ENCODE assay signal across 8 cellular contexts in the genomic region with DNA sequence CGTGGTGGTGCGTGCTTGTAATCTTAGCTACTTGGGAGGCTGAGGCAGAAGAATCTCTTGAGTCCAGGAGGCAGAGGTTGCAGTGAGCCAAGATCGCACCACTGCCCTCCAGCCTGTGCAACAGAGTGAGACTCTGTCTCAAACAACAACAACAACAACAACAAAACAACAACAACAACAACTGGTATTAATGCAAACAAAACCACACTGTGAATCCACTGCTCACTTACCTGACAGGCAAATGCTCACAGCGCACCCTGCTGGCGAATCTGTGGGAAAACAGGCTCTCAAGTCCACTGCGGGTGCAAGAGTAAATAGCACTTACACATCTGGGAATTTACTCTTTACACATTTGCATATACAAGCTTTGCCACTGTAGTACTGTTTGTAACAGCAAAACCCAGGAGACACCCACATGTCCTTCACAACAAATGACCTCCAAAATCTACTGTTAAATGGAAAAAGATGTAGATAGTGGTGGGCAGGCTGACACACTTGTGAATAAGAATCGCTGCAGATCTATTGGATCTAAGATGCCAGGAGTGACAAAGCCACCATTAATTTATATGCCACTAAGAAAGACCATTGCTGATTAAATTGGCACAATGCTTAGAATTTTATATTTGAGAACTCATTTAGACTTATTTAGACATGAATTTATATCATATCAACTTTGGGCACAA. TPM values are rescaled to one million over a fixed set of nuclear protein-coding genes. Genes with fewer than 3 reads are reported as not detected.
DNase-seq lines count a peak whose midpoint lies in the region; ATAC-seq and TF ChIP-seq lines count a peak whose summit lies in the region.

No MANE protein-coding gene starts in this region.

- H3K27ac ChIP-seq in CD8-positive, alpha-beta T cell (ENCODE audit: low read depth, low read length) = no peak overlapping the region

- no peak overlapping the region for H3K4me3 Mint-ChIP-seq in CD8-positive, alpha-beta T cell
- no peak overlapping the region for H3K4me3 Mint-ChIP-seq in HFFc6

- CTCF ChIA-PET in CD8-positive, alpha-beta T cell (lab: Charles Lee) = interaction anchor here (0.6 to 6.1 kb wide), 30 partner anchors 10 to 247 kb away, joined by 3 to 64 read pairs (median 4); a partner anchor contains a TSS

- TF ChIP-seq CTCF in CD8-positive, alpha-beta T cell (IDR thresholded peaks at IDR 0.05) = peak; percentile 82
- peak; percentile 97 for TF ChIP-seq CTCF in HFFc6 (IDR thresholded peaks at IDR 0.05)
- peak in 1 of 3 donors; percentile 79 for TF ChIP-seq CTCF in lower leg skin (IDR thresholded peaks at IDR 0.05)

- H3K27me3 Mint-ChIP-seq in CD8-positive, alpha-beta T cell (ENCODE audit: low read depth) = no peaks in the 10 kb centered on the region
- H3K27me3 Mint-ChIP-seq in HFFc6 (ENCODE audit: insufficient read depth) = peaks cover 2% of the 10 kb centered on the region

- no peaks in the 10 kb centered on the region for H3K9me3 ChIP-seq in CD8-positive, alpha-beta T cell (ENCODE audit: low read length)

- POLR2A ChIA-PET in CD8-positive, alpha-beta T cell (lab: Charles Lee) = no interaction called here

- no peak for TF ChIP-seq POLR2A in lower leg skin (IDR thresholded peaks at IDR 0.05)

- ATAC-seq in CD8-positive, alpha-beta T cell = peak; percentile 65
- ATAC-seq in GM18498 (IDR thresholded peaks at IDR 0.05; ENCODE audit: unreplicated experiment) = no peak

- WGBS in lower leg skin, 2 donors = 35 to 50% methylated on average over 7 of the region's 7 CpGs

- H3K36me3 Mint-ChIP-seq in CD8-positive, alpha-beta T cell = peaks cover 15% of the 10 kb centered on the region
- H3K36me3 Mint-ChIP-seq in HFFc6 (ENCODE audit: low read depth) = peaks cover 9% of the 10 kb centered on the region

- intact Hi-C loops in CD8-positive, alpha-beta T cell (cut with DNase I, micrococcal nuclease) = loop anchor here (1.0 to 10.0 kb wide), 5 partner anchors 29 to 225 kb away; a partner anchor contains a TSS
- intact Hi-C loops in lower leg skin (cut with DNase I; ENCODE audit: low total_unique reads) = loop anchor here (5.0 kb wide), 1 partner anchor 125 kb away; no protein-coding TSS in a partner anchor

- H3K9me3 Mint-ChIP-seq in CD8-positive, alpha-beta T cell = no peaks in the 10 kb centered on the region
- H3K9me3 Mint-ChIP-seq in HFFc6 = no peaks in the 10 kb centered on the region

- DNase-seq in CD8-positive, alpha-beta T cell = peak; percentile 57 to 86 (median 79)
- DNase-seq in HFFc6 (peak; percentile 70), NCI-H69 (lab: John Stamatoyannopoulos, UW) (peak; percentile 77), dermis blood vessel endothelial cell (peak; percentile 93), lower leg skin (ENCODE audit: low spot score in 2 of 2) (peak; percentile 50 to 94)
- peak; percentile 62 to 75 for DNase-seq in activated CD4-positive, alpha-beta T cell treated with anti-CD3 and anti-CD28 coated beads, Interleukin-2, amount 50 U/mL, for 24 hours (ENCODE audit: low read depth in 1 of 2, low spot score in 1 of 2)
- peak; percentile 58 to 66 (median 59) for DNase-seq in stimulated activated CD4-positive, alpha-beta T cell treated with anti-CD3 and anti-CD28 coated beads, TNF-alpha, amount 100 ng/mL, for 48 hours (ENCODE audit: low read depth in 3 of 3)

- peaks cover 27% of the 10 kb centered on the region for H3K4me1 ChIP-seq in CD8-positive, alpha-beta T cell (ENCODE audit: insufficient read depth, low read length)

- H3K27me3 ChIP-seq in CD8-positive, alpha-beta T cell (ENCODE audit: insufficient read depth, low read length) = no peaks in the 10 kb centered on the region

- no peak overlapping the region for H3K4me3 ChIP-seq in CD8-positive, alpha-beta T cell (ENCODE audit: low read depth, low read length)
- H3K4me3 ChIP-seq in lower leg skin (ENCODE audit: low read depth, poor library complexity, severe bottlenecking) = no peak overlapping the region

- no peaks in the 10 kb centered on the region for H3K36me3 ChIP-seq in CD8-positive, alpha-beta T cell (ENCODE audit: insufficient read depth, low read length)

- peaks cover 41% of the 10 kb centered on the region for H3K4me1 Mint-ChIP-seq in CD8-positive, alpha-beta T cell (ENCODE audit: low read depth)
- peaks cover 31% of the 10 kb centered on the region for H3K4me1 Mint-ChIP-seq in HFFc6 (ENCODE audit: low read depth)

- no peak overlapping the region for H3K27ac Mint-ChIP-seq in CD8-positive, alpha-beta T cell
- no peak overlapping the region for H3K27ac Mint-ChIP-seq in HFFc6

RNA-seq across cellular contexts. Expression of a gene that starts 29.3 kb away (rescaled TPM):
- 10 to 100 TPM; 66.0 to 70.5 TPM for total RNA-seq in CD8-positive, alpha-beta T cell
- total RNA-seq in HFFc6 (2021; fragmentation: NEBNext Ultra II Directional; extraction: Animal tissue kit (Norgen Biotek cat#: 25700)) = 100 to 1,000 TPM in 3 of 6 experiments, 10 to 100 TPM in 3; 85.4 to 125 (median 103) TPM
- total RNA-seq in dermis blood vessel endothelial cell (28.8 and 39.6 TPM in 2 replicates), lower leg skin (10 to 100 TPM; 56.9 to 76.2 (median 63.5) TPM)

RNA-seq across cellular contexts. Expression of a gene that starts 44.5 kb away (rescaled TPM):
- total RNA-seq in CD8-positive, alpha-beta T cell = 10 to 100 TPM; 34.0 to 36.8 TPM
- total RNA-seq in HFFc6 (2021; fragmentation: NEBNext Ultra II Directional; extraction: Animal tissue kit (Norgen Biotek cat#: 25700)) = 100 to 1,000 TPM; 437 to 543 (median 491) TPM
- total RNA-seq in dermis blood vessel endothelial cell = 269 and 390 TPM in 2 replicates
- total RNA-seq in lower leg skin = 100 to 1,000 TPM in 1 of 4 donors, 10 to 100 TPM in 3; 72.6 to 133 (median 87.5) TPM

RNA-seq across cellular contexts. Expression of a gene that starts 53.9 kb away (rescaled TPM):
- not detected for total RNA-seq in CD8-positive, alpha-beta T cell
- not detected for total RNA-seq in HFFc6 (2021; fragmentation: NEBNext Ultra II Directional; extraction: Animal tissue kit (Norgen Biotek cat#: 25700))
- 0.51 and 1.3 TPM in 2 replicates for total RNA-seq in dermis blood vessel endothelial cell
- 1 to 10 TPM in 3 of 4 donors, under 1 TPM in 1; 0.79 to 6.4 (median 3.1) TPM for total RNA-seq in lower leg skin
